9 cellular contexts compared by ENCODE assay signal in the genomic region with DNA sequence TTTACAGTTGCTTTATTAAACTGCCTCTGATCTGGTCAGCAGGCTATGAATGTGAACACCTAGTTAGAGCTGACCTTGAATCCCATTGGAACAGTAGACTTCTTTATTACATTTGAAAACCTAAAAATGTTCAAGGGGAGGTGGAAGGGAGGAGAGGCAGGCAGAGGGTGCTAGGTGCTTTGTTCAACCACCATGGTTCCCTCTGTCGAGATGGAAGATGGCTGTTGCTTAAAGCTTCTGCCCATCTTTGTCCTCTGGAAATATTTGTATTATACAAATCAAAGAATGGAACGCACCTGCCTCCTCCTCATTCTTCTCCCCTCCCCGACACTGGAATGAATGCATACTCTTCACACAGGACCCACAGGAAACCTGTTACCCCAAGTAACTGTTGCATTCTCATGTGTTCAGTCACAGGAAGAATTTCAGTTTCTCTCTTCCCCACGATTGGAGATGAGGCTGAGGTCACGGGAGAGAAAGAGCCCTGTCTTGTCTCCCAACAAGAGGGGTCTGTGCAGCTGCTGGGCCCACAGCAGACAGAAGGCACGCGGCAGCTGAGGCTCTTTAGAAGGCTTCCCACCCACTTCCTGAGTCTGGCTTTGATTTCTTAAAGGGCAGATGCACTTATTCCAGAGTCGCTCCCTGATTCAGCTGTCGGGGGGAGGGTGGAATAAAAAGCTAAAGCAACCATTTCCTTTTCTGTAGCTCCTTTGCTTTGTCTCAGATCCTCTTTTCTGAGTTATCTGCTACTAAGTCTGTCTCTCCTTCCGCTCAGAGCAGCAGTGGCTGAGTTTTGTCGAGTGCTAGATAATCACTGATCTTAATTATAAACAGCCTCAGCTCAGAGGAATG.
DNase-seq lines count a peak whose midpoint lies in the region; ATAC-seq and TF ChIP-seq lines count a peak whose summit lies in the region.
"Had no signal": no experiment of that assay in that cellular context is flagged by ENCODE, and none has a peak within 500 bp of the region (broad histone marks: within the 10 kb centered on the region; RNA-seq: fewer than 3 reads in every experiment).

No MANE protein-coding gene starts in this region.

- no peaks in the 10 kb centered on the region for H3K27me3 ChIP-seq in adrenal gland

- no peaks in the 10 kb centered on the region for H3K4me1 ChIP-seq in adrenal gland (replicated peaks in 1 of 2)

- DNase-seq in NCI-H82 (lab: John Stamatoyannopoulos, UW) (peak; percentile 69), NCI-H82 treated with DMSO at 0.1 percent for 48 hours (lab: John Stamatoyannopoulos, UW; ENCODE audit: unreplicated experiment) (no peak), RPMI8226 (peak; percentile 88), adrenal gland (peak; percentile 26 to 68 (median 42)), kidney tubule cell (ENCODE audit: low spot score) (peak; percentile 14), ACHN (no peak)
- peak; percentile 15 to 24 for DNase-seq in stimulated activated CD8-positive, alpha-beta memory T cell treated with anti-CD3 and anti-CD28 coated beads, Interleukin-15, amount 100 ng/mL, for 4 hours (ENCODE audit: low read depth in 2 of 2)

- 44 to 60% (median 54%) methylated on average over 11 of the region's 11 CpGs for WGBS in adrenal gland, 4 donors

- in situ Hi-C loops in ACHN (cut with HindIII; ENCODE audit: low pct_ligation_motif_present, low pct_unique_long_range_greater_than_20kb, low sequenced_read_pairs): no loop called here

- no peaks in the 10 kb centered on the region for H3K36me3 ChIP-seq in adrenal gland (replicated peaks in 1 of 2)

- no peak for TF ChIP-seq POLR2A in adrenal gland (IDR thresholded peaks at IDR 0.05)

- intact Hi-C loops in adrenal gland (cut with DNase I): no loop called here

- peak overlapping the region in 3 of 5 donors; percentile 19 to 50 (median 37) for H3K27ac ChIP-seq in adrenal gland
- H3K27ac ChIP-seq: epithelial cell of prostate had no signal

- H3K9me3 ChIP-seq in adrenal gland (replicated peaks in 1 of 3): no peaks in the 10 kb centered on the region

- peak overlapping the region in 1 of 4 donors; percentile 20 for H3K4me3 ChIP-seq in adrenal gland

- TF ChIP-seq CTCF in adrenal gland (IDR thresholded peaks at IDR 0.05): no peak

- peak; percentile 78 for ATAC-seq in HG02943 (IDR thresholded peaks at IDR 0.05; ENCODE audit: low read depth, unreplicated experiment)

Comparison
In these comparisons a context has a peak if more than half of its experiments do, and no peak if none do; other contexts are left out.
1. DNase-seq: peak in NCI-H82 (single experiment), RPMI8226 (single experiment), adrenal gland (7 of 7), kidney tubule cell (single experiment) and stimulated activated CD8-positive, alpha-beta memory T cell treated with anti-CD3 and anti-CD28 coated beads, Interleukin-15, amount 100 ng/mL, for 4 hours (2 of 2); none in NCI-H82 treated with DMSO at 0.1 percent for 48 hours (single experiment) and ACHN (single experiment).